3 cellular contexts compared by ENCODE assay signal in genomic region chr6:87731818-87732661, GRCh38.
A peak's percentile ranks its signal among the peaks of the same experiment; 100 is the strongest.
TF ChIP-seq lines count a peak whose summit lies in the region.

No MANE protein-coding gene starts in this region.

TF ChIP-seq in GM23338, 12 proteins besides CTCF, POLR2A, EP300 and RAD21 (continued from another document and continues in another):
- TF ChIP-seq REST (IDR thresholded peaks at IDR 0.05; ENCODE audit: unreplicated experiment): no peak

TF ChIP-seq in SK-N-SH, 30 proteins besides CTCF, POLR2A, EP300 and RAD21 (continued from another document):
- no peak for TF ChIP-seq RCOR1 (IDR thresholded peaks at IDR 0.05; ENCODE audit: low read length)
- peak; percentile 25; the same call in 1 of the 2 replicates for TF ChIP-seq TAF1 (IDR thresholded peaks at IDR 0.05; ENCODE audit: borderline replicate concordance, low read depth, low read length)
- TF ChIP-seq MAX (IDR thresholded peaks at IDR 0.05; ENCODE audit: low read depth): peak; percentile 43; the same call in 1 of the 2 replicates
- peak; percentile 66 for TF ChIP-seq JUND (IDR thresholded peaks at IDR 0.05)
- TF ChIP-seq SIN3A (IDR thresholded peaks at IDR 0.05; ENCODE audit: borderline replicate concordance, low read depth, low read length): peak; percentile 51; the same call in 1 of the 2 replicates
- peak; percentile 88 for TF ChIP-seq TCF12 (IDR thresholded peaks at IDR 0.05)
- no peak for TF ChIP-seq USF1 (IDR thresholded peaks at IDR 0.05; ENCODE audit: borderline replicate concordance, low read depth)
- TF ChIP-seq RXRA (IDR thresholded peaks at IDR 0.05; ENCODE audit: borderline replicate concordance, low read depth): peak; percentile 65; the same call in 1 of the 2 replicates
- no peak for TF ChIP-seq ZBTB33 (IDR thresholded peaks at IDR 0.05; ENCODE audit: borderline replicate concordance, low read depth)
- TF ChIP-seq PBX3 (IDR thresholded peaks at IDR 0.05): peak; percentile 80
- TF ChIP-seq YY1 (IDR thresholded peaks at IDR 0.05; ENCODE audit: low read depth): no peak
- no peak for TF ChIP-seq GATA2 (CRISPR knock-in tag; IDR thresholded peaks at IDR 0.05)
- no peak for TF ChIP-seq FOXJ3 (CRISPR knock-in tag; IDR thresholded peaks at IDR 0.05)
- no peak for TF ChIP-seq USF2 (IDR thresholded peaks at IDR 0.05; ENCODE audit: borderline replicate concordance, low read depth, low read length)
- no peak for TF ChIP-seq FOXM1 (IDR thresholded peaks at IDR 0.05; ENCODE audit: low read depth)
- no peak for TF ChIP-seq EZH2phosphoT487 (IDR thresholded peaks at IDR 0.05; ENCODE audit: borderline replicate concordance, low read depth)
- TF ChIP-seq REST (IDR thresholded peaks at IDR 0.05; ENCODE audit: low read depth, low read length): no peak
- peak; percentile 99 for TF ChIP-seq NFIC (IDR thresholded peaks at IDR 0.05; ENCODE audit: borderline replicate concordance)
- peak; percentile 44; the same call in 1 of the 2 replicates for TF ChIP-seq FOSL2 (IDR thresholded peaks at IDR 0.05; ENCODE audit: borderline replicate concordance, low read depth)
- TF ChIP-seq CHD2 (IDR thresholded peaks at IDR 0.05; ENCODE audit: low read length, partially characterized antibody): no peak
- TF ChIP-seq MEF2A (IDR thresholded peaks at IDR 0.05; ENCODE audit: borderline replicate concordance, low read depth): no peak
- no peak for TF ChIP-seq NRF1 (IDR thresholded peaks at IDR 0.05; ENCODE audit: low read depth, low read length)

TF ChIP-seq in liver, 16 proteins besides CTCF, POLR2A, EP300 and RAD21 (continued from another document):
- TF ChIP-seq ATF3 (IDR thresholded peaks at IDR 0.05) (peak; percentile 20), JUND (IDR thresholded peaks at IDR 0.05) (peak; percentile 9 to 36)
